Comparison of ENCODE assay signal across 15 cellular contexts in the genomic region with DNA sequence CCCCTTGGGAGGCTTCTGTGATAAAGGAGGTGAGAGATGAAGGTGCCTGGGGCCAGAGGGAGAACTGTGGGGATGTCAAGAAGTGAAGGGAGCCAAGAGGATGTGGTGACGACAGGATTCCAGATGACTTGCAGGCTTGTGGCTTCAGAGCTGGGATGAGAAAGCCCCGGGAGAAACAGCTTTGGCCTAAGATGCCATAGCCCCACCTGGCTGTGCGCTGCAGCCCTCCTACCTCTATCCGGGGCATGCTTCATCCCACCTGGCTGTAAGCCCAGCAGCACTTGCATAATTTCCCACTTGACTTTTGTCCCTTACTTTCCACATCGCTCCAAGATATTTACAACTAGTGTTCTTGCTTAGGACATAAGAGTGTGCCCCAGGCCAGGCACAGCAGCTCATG. TPM values are rescaled to one million over a fixed set of nuclear protein-coding genes. Genes with fewer than 3 reads are reported as not detected.
DNase-seq lines count a peak whose midpoint lies in the region; ATAC-seq, FAIRE-seq and TF ChIP-seq lines count a peak whose summit lies in the region.
"Had no signal": no experiment of that assay in that cellular context is flagged by ENCODE, and none has a peak within 500 bp of the region (broad histone marks: within the 10 kb centered on the region; RNA-seq: fewer than 3 reads in every experiment).

No MANE protein-coding gene starts in this region.

- ATAC-seq in effector memory CD8-positive, alpha-beta T cell (replicated peaks), result no peak
- no peak for ATAC-seq in GM18909 (IDR thresholded peaks at IDR 0.05; ENCODE audit: poor library complexity, unreplicated experiment)
- ATAC-seq: esophagus mucosa had no signal

- H3K9ac ChIP-seq in astrocyte (ENCODE audit: low read length) (no peak overlapping the region), mesendoderm (ENCODE audit: low read length) (no peak overlapping the region)
- H3K9ac ChIP-seq: parathyroid adenoma had no signal

- H3K9me3 ChIP-seq in astrocyte (ENCODE audit: insufficient read depth, low read depth, low read length), result no peaks in the 10 kb centered on the region
- no peaks in the 10 kb centered on the region for H3K9me3 ChIP-seq in left ventricle myocardium inferior (replicated peaks)
- H3K9me3 ChIP-seq: colonic mucosa, SJSA1 had no signal

- no peak overlapping the region for H2BK5ac ChIP-seq in mesendoderm (ENCODE audit: low read length)

- no peaks in the 10 kb centered on the region for H3K79me2 ChIP-seq in astrocyte (ENCODE audit: insufficient read depth, low read length)
- H3K79me2 ChIP-seq in mesendoderm (ENCODE audit: control insufficient read depth, insufficient read depth, low read length), result no peaks in the 10 kb centered on the region
- H3K79me2 ChIP-seq: parathyroid adenoma had no signal

- no peak overlapping the region for H2BK120ac ChIP-seq in mesendoderm (ENCODE audit: low read depth, low read length)

- H4K5ac ChIP-seq in mesendoderm (ENCODE audit: low read length), result no peak overlapping the region

- peaks cover 22% of the 10 kb centered on the region for H3K27me3 Mint-ChIP-seq in astrocyte (ENCODE audit: low read depth, unreplicated experiment)
- H3K27me3 Mint-ChIP-seq in effector memory CD8-positive, alpha-beta T cell, result peaks cover 35 to 60% of the 10 kb centered on the region in 2 donors

- H3K4me1 ChIP-seq in astrocyte (ENCODE audit: insufficient read depth, low read length) (peaks cover 3% of the 10 kb centered on the region), left ventricle myocardium inferior (peaks cover 46% of the 10 kb centered on the region), mesendoderm (ENCODE audit: control insufficient read depth, low read depth, low read length) (peaks cover 3% of the 10 kb centered on the region)
- H3K4me1 ChIP-seq: colonic mucosa, parathyroid adenoma had no signal

- TF ChIP-seq CTCF in astrocyte (IDR thresholded peaks at IDR 0.05; ENCODE audit: insufficient read depth, low read depth, low read length) (no peak), left ventricle myocardium inferior (IDR thresholded peaks at IDR 0.05; ENCODE audit: borderline replicate concordance) (peak; percentile 42)

- WGBS in mesendoderm (ENCODE audit: extremely low coverage, insufficient coverage, low lambda C conversion rate), result no CpG with 5 or more reads among the region's 5 CpGs

- no peak overlapping the region for H3K18ac ChIP-seq in mesendoderm (ENCODE audit: low read length)

- no peak overlapping the region for H3K4me3 ChIP-seq in astrocyte (ENCODE audit: insufficient read depth, low read depth, low read length)
- H3K4me3 ChIP-seq in left ventricle myocardium inferior, result peak overlapping the region; percentile 59
- H3K4me3 ChIP-seq in mesendoderm (ENCODE audit: low read length), result no peak overlapping the region
- H3K4me3 ChIP-seq: colonic mucosa, SJSA1 had no signal

- H3K4me2 ChIP-seq in astrocyte (ENCODE audit: low read length) (peak overlapping the region; percentile 19), mesendoderm (ENCODE audit: low read length) (no peak overlapping the region)

- DNase-seq in AG08396 (ENCODE audit: low spot score) (peak; percentile 28), HK-2 (ENCODE audit: unreplicated experiment) (peak; percentile 33), astrocyte (ENCODE audit: low read depth) (peak; percentile 76), left ventricle myocardium inferior (peak; percentile 50), mesendoderm (no peak)
- DNase-seq in effector memory CD8-positive, alpha-beta T cell, result no peak
- DNase-seq in activated CD4-positive, alpha-beta T cell treated with anti-CD3 and anti-CD28 coated beads, Interleukin-2, amount 50 U/mL, for 1 hour, result no peak
- DNase-seq: colonic mucosa, midbrain, NCI-H526 had no signal

- H2AFZ ChIP-seq in astrocyte (ENCODE audit: low read depth, low read length), result no peak overlapping the region
- H2AFZ ChIP-seq: parathyroid adenoma had no signal

- no peaks in the 10 kb centered on the region for H3K79me1 ChIP-seq in mesendoderm (ENCODE audit: low read length)

- H3K4ac ChIP-seq in mesendoderm (ENCODE audit: low read depth, low read length), result no peak overlapping the region

- no peaks in the 10 kb centered on the region for H3K27me3 ChIP-seq in astrocyte (ENCODE audit: insufficient read depth, low read length)
- no peaks in the 10 kb centered on the region for H3K27me3 ChIP-seq in left ventricle myocardium inferior (ENCODE audit: low read depth)
- H3K27me3 ChIP-seq in mesendoderm (ENCODE audit: insufficient read depth, low read length, poor library complexity), result no peaks in the 10 kb centered on the region
- H3K27me3 ChIP-seq: colonic mucosa had no signal

- no peak overlapping the region for H4K8ac ChIP-seq in mesendoderm (ENCODE audit: low read depth, low read length)

- no peak overlapping the region for H3K23ac ChIP-seq in mesendoderm (ENCODE audit: low read length)

- H2BK15ac ChIP-seq in mesendoderm (replicated peaks; ENCODE audit: low read depth), result no peak overlapping the region

- H3K36me3 ChIP-seq in astrocyte (ENCODE audit: insufficient read depth, low read length), result no peaks in the 10 kb centered on the region
- H3K36me3 ChIP-seq in left ventricle myocardium inferior, result no peaks in the 10 kb centered on the region
- H3K36me3 ChIP-seq in mesendoderm (ENCODE audit: control insufficient read depth, insufficient read depth, low read length), result no peaks in the 10 kb centered on the region
- H3K36me3 ChIP-seq: colonic mucosa, SJSA1 had no signal

- no peak for FAIRE-seq in astrocyte (lab: Jason Lieb, UNC)

- no peaks in the 10 kb centered on the region for H3K36me3 Mint-ChIP-seq in astrocyte (ENCODE audit: low read depth, unreplicated experiment)
- H3K36me3 Mint-ChIP-seq in effector memory CD8-positive, alpha-beta T cell (ENCODE audit: insufficient read depth), result peaks cover 2% of the 10 kb centered on the region

- no peak overlapping the region for H3K27ac Mint-ChIP-seq in astrocyte (ENCODE audit: unreplicated experiment)
- no peak overlapping the region for H3K27ac Mint-ChIP-seq in effector memory CD8-positive, alpha-beta T cell
- H3K27ac Mint-ChIP-seq: activated naive CD8-positive, alpha-beta T cell had no signal

- peaks cover 4% of the 10 kb centered on the region for H3K4me1 Mint-ChIP-seq in astrocyte (ENCODE audit: low read depth, unreplicated experiment)
- peaks cover 12 to 15% of the 10 kb centered on the region in 2 donors for H3K4me1 Mint-ChIP-seq in effector memory CD8-positive, alpha-beta T cell (ENCODE audit: low read depth in 2 of 2)

- no peaks in the 10 kb centered on the region for H4K20me1 ChIP-seq in astrocyte (ENCODE audit: insufficient read depth, low read length)

- no peak overlapping the region for H2AK5ac ChIP-seq in mesendoderm (ENCODE audit: low read length)

- intact Hi-C loops in left ventricle myocardium inferior (cut with micrococcal nuclease), result no loop called here

- H3K27ac ChIP-seq in astrocyte (ENCODE audit: low read depth, low read length) (no peak overlapping the region), left ventricle myocardium inferior (replicated peaks) (peak overlapping the region; percentile 95), mesendoderm (ENCODE audit: low read depth, low read length) (no peak overlapping the region)
- H3K27ac ChIP-seq: colonic mucosa, parathyroid adenoma, SJSA1 had no signal

- H3K4me3 Mint-ChIP-seq in astrocyte (ENCODE audit: unreplicated experiment), result no peak overlapping the region
- no peak overlapping the region for H3K4me3 Mint-ChIP-seq in effector memory CD8-positive, alpha-beta T cell
- H3K4me3 Mint-ChIP-seq: activated naive CD8-positive, alpha-beta T cell had no signal

- H3K56ac ChIP-seq in mesendoderm (ENCODE audit: low read length), result no peak overlapping the region

- H3K9me3 Mint-ChIP-seq in astrocyte (ENCODE audit: unreplicated experiment), result no peaks in the 10 kb centered on the region
- no peaks in the 10 kb centered on the region for H3K9me3 Mint-ChIP-seq in effector memory CD8-positive, alpha-beta T cell

RNA-seq across cellular contexts. Expression of gene GINS3, which starts 29.3 kb away (rescaled TPM):
- total RNA-seq in astrocyte (2.5 and 3.6 TPM in 2 replicates), left ventricle myocardium inferior (4.7 TPM)
- 20.3 TPM for polyA plus RNA-seq in mesendoderm (2013, experiment 1 of 2)
- polyA plus RNA-seq in mesendoderm (2013, experiment 2 of 2), result 20.4 TPM

Comparison
In these comparisons a context has a peak if more than half of its experiments do, and no peak if none do; other contexts are left out.
1. DNase-seq: peak in AG08396 (single experiment), HK-2 (single experiment), astrocyte (single experiment) and left ventricle myocardium inferior (single experiment); none in effector memory CD8-positive, alpha-beta T cell (0 of 3), activated CD4-positive, alpha-beta T cell treated with anti-CD3 and anti-CD28 coated beads, Interleukin-2, amount 50 U/mL, for 1 hour (single experiment) and mesendoderm (single experiment).